In the genomic region with DNA sequence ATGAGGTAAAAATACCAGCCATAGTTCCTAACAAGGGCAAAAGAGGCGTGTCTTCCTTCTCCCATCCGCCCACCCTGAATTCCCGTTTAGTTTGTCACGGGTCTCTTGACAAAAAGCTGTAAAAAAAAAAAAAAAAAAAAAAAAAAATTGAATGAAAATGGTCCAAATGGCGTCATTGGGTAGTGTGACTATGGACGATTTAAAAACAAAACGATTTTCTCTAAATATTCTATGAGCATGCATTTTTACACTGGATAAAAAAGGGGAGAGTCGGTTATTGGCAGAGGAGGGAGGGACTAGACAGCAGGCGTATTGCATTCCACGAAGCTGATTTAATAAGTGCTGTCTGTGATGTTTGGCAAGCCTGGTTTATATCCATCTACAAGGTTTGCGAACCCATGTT, we compare ENCODE assay signal across 9 cellular contexts. TPM values are rescaled to one million over a fixed set of nuclear protein-coding genes. Genes with fewer than 3 reads are reported as not detected.
DNase-seq lines count a peak whose midpoint lies in the region; ATAC-seq and TF ChIP-seq lines count a peak whose summit lies in the region.
"Had no signal": no experiment of that assay in that cellular context is flagged by ENCODE, and none has a peak within 500 bp of the region (broad histone marks: within the 10 kb centered on the region; RNA-seq: fewer than 3 reads in every experiment).

A gene (plus strand): TSS at position 338 of the 403 bp plus-strand sequence. CDS start 35,214 bp downstream, outside the sequence.

- peak; percentile 3 for ATAC-seq in activated CD4-positive, alpha-beta T cell treated with anti-CD3 and anti-CD28 coated beads for 36 hours
- ATAC-seq in naive thymus-derived CD4-positive, alpha-beta T cell, result peak; percentile 15
- no peak for ATAC-seq in HG02798 (IDR thresholded peaks at IDR 0.05; ENCODE audit: poor library complexity, unreplicated experiment)

- H3K4me3 ChIP-seq in naive thymus-derived CD4-positive, alpha-beta T cell (ENCODE audit: low read length), result peak within 1 kb of the TSS; percentile 73

- POLR2A ChIA-PET in activated CD4-positive, alpha-beta T cell treated with anti-CD3 and anti-CD28 coated beads for 36 hours (lab: Charles Lee), result no interaction called here
- POLR2A ChIA-PET in naive thymus-derived CD4-positive, alpha-beta T cell (lab: Charles Lee), result no interaction called here

- no peak for DNase-seq in activated CD4-positive, alpha-beta T cell treated with anti-CD3 and anti-CD28 coated beads for 36 hours
- DNase-seq in activated CD4-positive, alpha-beta T cell treated with anti-CD3 and anti-CD28 coated beads, Interleukin-2, amount 50 U/mL, for 4 hours, result no peak
- DNase-seq in SHP77 (lab: John Stamatoyannopoulos, UW), result peak; percentile 24 to 59
- DNase-seq in endothelial cell (ENCODE audit: low spot score), result no peak
- DNase-seq in naive thymus-derived CD4-positive, alpha-beta T cell, result peak in 1 of 9 donors; percentile 33
- no peak for DNase-seq in stimulated activated CD4-positive, alpha-beta T cell treated with anti-CD3 and anti-CD28 coated beads, Interleukin-4, amount 100 ng/mL, for 1 hour
- no peak for DNase-seq in activated gamma-delta T cell (lab: John Stamatoyannopoulos, UW)

- CTCF ChIA-PET in activated CD4-positive, alpha-beta T cell treated with anti-CD3 and anti-CD28 coated beads for 36 hours (lab: Charles Lee), result no interaction called here
- CTCF ChIA-PET in naive thymus-derived CD4-positive, alpha-beta T cell (lab: Charles Lee), result no interaction called here

- no peaks in the 10 kb centered on the region for H3K9me3 Mint-ChIP-seq in activated CD4-positive, alpha-beta T cell treated with anti-CD3 and anti-CD28 coated beads for 36 hours (ENCODE audit: low read depth)
- no peaks in the 10 kb centered on the region for H3K9me3 Mint-ChIP-seq in endothelial cell (ENCODE audit: unreplicated experiment)
- peaks cover 0 to 4% (median 0%) of the 10 kb centered on the region in 11 donors for H3K9me3 Mint-ChIP-seq in naive thymus-derived CD4-positive, alpha-beta T cell

- H3K9me3 ChIP-seq in naive thymus-derived CD4-positive, alpha-beta T cell (ENCODE audit: control insufficient read depth in 2 of 3, low read length in 3 of 3), result no peaks in the 10 kb centered on the region

- peak within 1 kb of the TSS; percentile 87 for H3K27ac Mint-ChIP-seq in activated CD4-positive, alpha-beta T cell treated with anti-CD3 and anti-CD28 coated beads for 36 hours
- peak within 1 kb of the TSS; percentile 76 for H3K27ac Mint-ChIP-seq in endothelial cell (ENCODE audit: unreplicated experiment)
- H3K27ac Mint-ChIP-seq in naive thymus-derived CD4-positive, alpha-beta T cell, result peak within 1 kb of the TSS; percentile 85 to 97 (median 93)

- no peaks in the 10 kb centered on the region for H3K36me3 Mint-ChIP-seq in activated CD4-positive, alpha-beta T cell treated with anti-CD3 and anti-CD28 coated beads for 36 hours (ENCODE audit: low read depth)
- H3K36me3 Mint-ChIP-seq in endothelial cell (ENCODE audit: low read depth, unreplicated experiment), result no peaks in the 10 kb centered on the region
- no peaks in the 10 kb centered on the region for H3K36me3 Mint-ChIP-seq in naive thymus-derived CD4-positive, alpha-beta T cell

- H3K27ac ChIP-seq in naive thymus-derived CD4-positive, alpha-beta T cell (ENCODE audit: low read depth, low read length), result peak within 1 kb of the TSS; percentile 71
- H3K27ac ChIP-seq: C4-2B had no signal

- TF ChIP-seq CTCF in endothelial cell (IDR thresholded peaks at IDR 0.05; ENCODE audit: unreplicated experiment), result no peak

- no peaks in the 10 kb centered on the region for H3K27me3 ChIP-seq in naive thymus-derived CD4-positive, alpha-beta T cell (ENCODE audit: control insufficient read depth in 2 of 2, insufficient read depth in 2 of 2, low read length in 2 of 2)

- peaks cover 0 to 7% of the 10 kb centered on the region in 2 donors for H3K4me1 ChIP-seq in naive thymus-derived CD4-positive, alpha-beta T cell (ENCODE audit: control insufficient read depth in 2 of 2, insufficient read depth in 2 of 2, low read length in 2 of 2)

- peak within 1 kb of the TSS; percentile 87 for H3K4me3 Mint-ChIP-seq in activated CD4-positive, alpha-beta T cell treated with anti-CD3 and anti-CD28 coated beads for 36 hours
- peak within 1 kb of the TSS; percentile 96 for H3K4me3 Mint-ChIP-seq in endothelial cell (ENCODE audit: unreplicated experiment)
- peak within 1 kb of the TSS; percentile 86 to 97 (median 94) for H3K4me3 Mint-ChIP-seq in naive thymus-derived CD4-positive, alpha-beta T cell

- intact Hi-C loops in activated CD4-positive, alpha-beta T cell treated with anti-CD3 and anti-CD28 coated beads for 36 hours (cut with DNase I, micrococcal nuclease), result no loop called here
- intact Hi-C loops in naive thymus-derived CD4-positive, alpha-beta T cell (cut with micrococcal nuclease), result no loop called here

- no peaks in the 10 kb centered on the region for H3K36me3 ChIP-seq in naive thymus-derived CD4-positive, alpha-beta T cell (ENCODE audit: control insufficient read depth in 2 of 3, insufficient read depth in 3 of 3, low read length in 3 of 3)

- no peaks in the 10 kb centered on the region for H3K27me3 Mint-ChIP-seq in activated CD4-positive, alpha-beta T cell treated with anti-CD3 and anti-CD28 coated beads for 36 hours
- H3K27me3 Mint-ChIP-seq in endothelial cell (ENCODE audit: unreplicated experiment), result no peaks in the 10 kb centered on the region
- peaks cover 0 to 12% (median 0%) of the 10 kb centered on the region in 5 donors for H3K27me3 Mint-ChIP-seq in naive thymus-derived CD4-positive, alpha-beta T cell

- H3K4me1 Mint-ChIP-seq in activated CD4-positive, alpha-beta T cell treated with anti-CD3 and anti-CD28 coated beads for 36 hours, result peaks cover 12% of the 10 kb centered on the region
- peaks cover 7% of the 10 kb centered on the region for H3K4me1 Mint-ChIP-seq in endothelial cell (ENCODE audit: unreplicated experiment)
- H3K4me1 Mint-ChIP-seq in naive thymus-derived CD4-positive, alpha-beta T cell, result peaks cover 6 to 30% (median 13%) of the 10 kb centered on the region in 7 donors

RNA-seq across cellular contexts. Expression of the gene that starts here (rescaled TPM):
- total RNA-seq in activated CD4-positive, alpha-beta T cell treated with anti-CD3 and anti-CD28 coated beads for 36 hours, result not detected
- total RNA-seq in endothelial cell (ENCODE audit: unreplicated experiment), result 0.31 TPM
- under 1 TPM in 2 of 5 experiments, not detected in 3; 0.13 to 0.22 TPM for total RNA-seq in naive thymus-derived CD4-positive, alpha-beta T cell
- not detected for polyA plus RNA-seq in naive thymus-derived CD4-positive, alpha-beta T cell

Comparison
In these comparisons a context has a peak if more than half of its experiments do, and no peak if none do; other contexts are left out.
1. Peak in ATAC-seq in activated CD4-positive, alpha-beta T cell treated with anti-CD3 and anti-CD28 coated beads for 36 hours; RNA of the gene not detected or under 1 TPM.
2. Peak in ATAC-seq, H3K4me3 ChIP-seq and H3K27ac ChIP-seq in naive thymus-derived CD4-positive, alpha-beta T cell; RNA of the gene not detected or under 1 TPM.
3. DNase-seq: peak in SHP77 (2 of 2); none in activated CD4-positive, alpha-beta T cell treated with anti-CD3 and anti-CD28 coated beads for 36 hours (single experiment), activated CD4-positive, alpha-beta T cell treated with anti-CD3 and anti-CD28 coated beads, Interleukin-2, amount 50 U/mL, for 4 hours (0 of 2), endothelial cell (single experiment), stimulated activated CD4-positive, alpha-beta T cell treated with anti-CD3 and anti-CD28 coated beads, Interleukin-4, amount 100 ng/mL, for 1 hour (single experiment) and activated gamma-delta T cell (single experiment).
4. Peak in every context shown above with its lines, with median percentiles within 50 percentile points of each other: H3K27ac Mint-ChIP-seq and H3K4me3 Mint-ChIP-seq.